8 cellular contexts compared by ENCODE assay signal in the genomic region with DNA sequence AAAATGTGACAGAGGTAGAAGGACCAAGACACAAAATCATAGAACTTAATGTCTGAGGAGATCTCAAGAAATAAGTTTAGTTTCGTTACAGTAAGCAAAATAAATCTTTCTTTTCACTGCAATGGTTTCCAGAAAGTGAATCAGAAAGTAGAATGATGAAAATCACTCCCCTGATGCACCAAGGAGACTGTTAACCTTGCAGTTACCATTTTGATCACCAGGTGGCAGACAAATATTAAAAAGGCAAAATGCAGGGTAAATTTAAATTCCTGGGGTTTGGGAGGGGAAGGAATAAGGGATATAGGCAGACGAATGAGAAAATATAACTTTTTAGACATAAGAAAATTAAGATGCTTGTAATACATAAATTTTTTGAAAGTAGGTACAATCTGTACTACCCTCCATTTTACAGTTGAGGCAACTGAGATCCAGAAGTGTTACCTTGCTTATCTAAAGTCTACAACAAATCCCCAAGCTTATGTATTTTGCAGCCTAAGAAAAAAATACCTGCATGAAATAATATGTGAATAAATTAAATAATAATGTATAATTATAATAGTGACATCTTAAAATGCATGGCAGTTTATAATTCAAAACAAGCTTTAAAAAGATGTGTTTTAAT.
DNase-seq lines count a peak whose midpoint lies in the region; ATAC-seq and TF ChIP-seq lines count a peak whose summit lies in the region.

No MANE protein-coding gene starts in this region.

- no peak overlapping the region for H3K4me3 ChIP-seq in OCI-LY7 (ENCODE audit: low read depth, low read length, poor library complexity, severe bottlenecking)

- DNase-seq in NOMO-1 (lab: John Stamatoyannopoulos, UW; ENCODE audit: unreplicated experiment in 2 of 2) (peak; percentile 3 to 34), NOMO-1 treated with dmso at 0.1 percent for 144 hours (lab: John Stamatoyannopoulos, UW; ENCODE audit: unreplicated experiment) (no peak), GM19238 (ENCODE audit: insufficient read length, low spot score) (peak; percentile 1), OCI-LY7 (ENCODE audit: low spot score) (peak; percentile 45), dermis microvascular lymphatic vessel endothelial cell (ENCODE audit: low read depth in 2 of 2) (peak; percentile 4 to 22)
- no peak for DNase-seq in stimulated activated effector memory CD8-positive, alpha-beta T cell treated with anti-CD3 and anti-CD28 coated beads, Interleukin-12 subunit alpha, Interleukin-12 subunit beta, amount 100 ng/mL, for 72 hours (ENCODE audit: low spot score in 2 of 2)

- H3K9me3 Mint-ChIP-seq in nephron: no peaks in the 10 kb centered on the region
- no peaks in the 10 kb centered on the region for H3K9me3 Mint-ChIP-seq in stimulated activated effector memory CD8-positive, alpha-beta T cell treated with anti-CD3 and anti-CD28 coated beads, Interleukin-12 subunit alpha, Interleukin-12 subunit beta, amount 100 ng/mL, for 72 hours

- no peaks in the 10 kb centered on the region for H3K36me3 ChIP-seq in OCI-LY7 (ENCODE audit: insufficient read depth, low read length)

- intact Hi-C loops in OCI-LY7 (cut with micrococcal nuclease; ENCODE audit: unreplicated experiment): loop anchor here (2.0 to 10.0 kb wide), 3 partner anchors 348 to 944 kb away; no protein-coding TSS in a partner anchor

- H3K4me2 ChIP-seq in OCI-LY7 (ENCODE audit: low read length): no peak overlapping the region

- no peaks in the 10 kb centered on the region for H3K27me3 Mint-ChIP-seq in nephron (ENCODE audit: low read depth)

- H2AFZ ChIP-seq in OCI-LY7 (ENCODE audit: low read length): no peak overlapping the region

- CTCF ChIA-PET in OCI-LY7 (lab: Charles Lee; ENCODE audit: unreplicated experiment): no interaction called here

- POLR2A ChIA-PET in OCI-LY7 (lab: Charles Lee): interaction anchor here (1.0 kb wide), 1 partner anchor 11 kb away, joined by 3 read pairs; no protein-coding TSS in a partner anchor

- no peak overlapping the region for H3K27ac ChIP-seq in OCI-LY7 (ENCODE audit: low read depth, low read length, poor library complexity, severe bottlenecking)

- no peak overlapping the region for H3K27ac Mint-ChIP-seq in nephron
- H3K27ac Mint-ChIP-seq in stimulated activated effector memory CD8-positive, alpha-beta T cell treated with anti-CD3 and anti-CD28 coated beads, Interleukin-12 subunit alpha, Interleukin-12 subunit beta, amount 100 ng/mL, for 72 hours: no peak overlapping the region

- H3K36me3 Mint-ChIP-seq in nephron (ENCODE audit: low read depth): no peaks in the 10 kb centered on the region
- no peaks in the 10 kb centered on the region for H3K36me3 Mint-ChIP-seq in stimulated activated effector memory CD8-positive, alpha-beta T cell treated with anti-CD3 and anti-CD28 coated beads, Interleukin-12 subunit alpha, Interleukin-12 subunit beta, amount 100 ng/mL, for 72 hours

- H3K9me3 ChIP-seq in OCI-LY7 (ENCODE audit: low read length): no peaks in the 10 kb centered on the region

- no TSS peak for BruUV-seq in OCI-LY7 (replicated peaks; lab: Mats Ljungman, UMichigan)

- H4K20me1 ChIP-seq in OCI-LY7 (ENCODE audit: insufficient read depth, low read length): no peaks in the 10 kb centered on the region

- peak; percentile 85 for ATAC-seq in HG03280 (IDR thresholded peaks at IDR 0.05; ENCODE audit: unreplicated experiment)
- ATAC-seq in stimulated activated effector memory CD8-positive, alpha-beta T cell treated with anti-CD3 and anti-CD28 coated beads, Interleukin-12 subunit alpha, Interleukin-12 subunit beta, amount 100 ng/mL, for 72 hours: no peak

- no peak overlapping the region for H3K4me3 Mint-ChIP-seq in nephron
- no peak overlapping the region for H3K4me3 Mint-ChIP-seq in stimulated activated effector memory CD8-positive, alpha-beta T cell treated with anti-CD3 and anti-CD28 coated beads, Interleukin-12 subunit alpha, Interleukin-12 subunit beta, amount 100 ng/mL, for 72 hours

- TF ChIP-seq CTCF in OCI-LY7 (conservative IDR thresholded peaks at IDR 0.05; ENCODE audit: low read length): peak; percentile 91
- peak; percentile 63 to 73 (median 65) for TF ChIP-seq CTCF in nephron (IDR thresholded peaks at IDR 0.05; ENCODE audit: unreplicated experiment in 3 of 3)

- H3K79me2 ChIP-seq in OCI-LY7 (ENCODE audit: insufficient read depth, low read depth, low read length): no peaks in the 10 kb centered on the region

- no peaks in the 10 kb centered on the region for H3K4me1 Mint-ChIP-seq in nephron
- no peaks in the 10 kb centered on the region for H3K4me1 Mint-ChIP-seq in stimulated activated effector memory CD8-positive, alpha-beta T cell treated with anti-CD3 and anti-CD28 coated beads, Interleukin-12 subunit alpha, Interleukin-12 subunit beta, amount 100 ng/mL, for 72 hours

- H3K9me2 ChIP-seq in OCI-LY7 (ENCODE audit: insufficient read depth, low read length): no peaks in the 10 kb centered on the region

- no peaks in the 10 kb centered on the region for H3K4me1 ChIP-seq in OCI-LY7 (ENCODE audit: insufficient read depth, low read length, poor library complexity, severe bottlenecking)

Comparison
In these comparisons a context has a peak if more than half of its experiments do, and no peak if none do; other contexts are left out.
1. DNase-seq: peak in NOMO-1 (2 of 2), GM19238 (single experiment), OCI-LY7 (single experiment) and dermis microvascular lymphatic vessel endothelial cell (2 of 2); none in NOMO-1 treated with dmso at 0.1 percent for 144 hours (single experiment) and stimulated activated effector memory CD8-positive, alpha-beta T cell treated with anti-CD3 and anti-CD28 coated beads, Interleukin-12 subunit alpha, Interleukin-12 subunit beta, amount 100 ng/mL, for 72 hours (0 of 2).